Comparison of ENCODE assay signal across 8 cellular contexts in genomic region chr1:93681095-93681548, GRCh38. TPM values are rescaled to one million over a fixed set of nuclear protein-coding genes. Genes with fewer than 3 reads are reported as not detected.
DNase-seq lines count a peak whose midpoint lies in the region; ATAC-seq and TF ChIP-seq lines count a peak whose summit lies in the region.

No MANE protein-coding gene starts in this region.

- H3K36me3 ChIP-seq in SK-N-SH (replicated peaks in 1 of 2; ENCODE audit: control insufficient read depth in 1 of 2, insufficient read depth in 2 of 2, low read length in 1 of 2): peaks cover 7 to 14% of the 10 kb centered on the region in 2 experiments
- no peaks in the 10 kb centered on the region for H3K36me3 ChIP-seq in neural cell (ENCODE audit: insufficient read depth, low read length)

- H3K4me1 ChIP-seq in SK-N-SH (ENCODE audit: control insufficient read depth in 1 of 2, insufficient read depth in 2 of 2, low read depth in 1 of 2, low read length in 1 of 2): peaks cover 19 to 22% of the 10 kb centered on the region in 2 experiments; a peak in 3 of 4 replicates

- 0% methylated on average over 12 of the region's 42 CpGs for WGBS in SK-N-SH (ENCODE audit: low lambda C conversion rate)

- H4K20me1 ChIP-seq in SK-N-SH (ENCODE audit: insufficient read depth) (peaks cover 36% of the 10 kb centered on the region), neural cell (ENCODE audit: insufficient read depth) (no peaks in the 10 kb centered on the region)

- ATAC-seq in GM18870 (IDR thresholded peaks at IDR 0.05; ENCODE audit: unreplicated experiment) (peak; percentile 15), HG02642 (IDR thresholded peaks at IDR 0.05; ENCODE audit: poor library complexity, unreplicated experiment) (peak; percentile 43), esophagus mucosa (peak; percentile 44)

- H3K9me3 ChIP-seq in SK-N-SH: no peaks in the 10 kb centered on the region
- H3K9me3 ChIP-seq in neural cell (ENCODE audit: low read length): no peaks in the 10 kb centered on the region

- H3K79me2 ChIP-seq in SK-N-SH (ENCODE audit: insufficient read depth) (peaks cover 74% of the 10 kb centered on the region), neural cell (replicated peaks; ENCODE audit: insufficient read depth, low read length) (no peaks in the 10 kb centered on the region)

- H3K9ac ChIP-seq in SK-N-SH (peak overlapping the region; percentile 96), neural cell (ENCODE audit: low read length) (peak overlapping the region; percentile 41)

- POLR2A ChIA-PET in SK-N-SH (lab: Yijun Ruan, JAX): interaction anchor here (0.6 to 1.4 kb wide), 4 partner anchors 9 to 311 kb away, joined by 3 to 5 read pairs (median 3); no protein-coding TSS in a partner anchor

- H3K4me3 ChIP-seq in SK-N-SH (ENCODE audit: low read depth in 2 of 2, low read length in 1 of 2) (peak overlapping the region; percentile 75 to 86), neural cell (ENCODE audit: low read length) (peak overlapping the region; percentile 76)

- peaks cover 41% of the 10 kb centered on the region for H3F3A ChIP-seq in SK-N-SH (replicated peaks; ENCODE audit: insufficient read depth)
- H3F3A ChIP-seq in neural cell (ENCODE audit: insufficient read depth, low read length, poor library complexity, severe bottlenecking): no peaks in the 10 kb centered on the region

- CTCF ChIA-PET in SK-N-SH (lab: Yijun Ruan, JAX): interaction anchor here (0.6 to 7.1 kb wide), 19 partner anchors 11 to 244 kb away, joined by 3 to 61 read pairs (median 4); no protein-coding TSS in a partner anchor

- H3K27me3 ChIP-seq in SK-N-SH (ENCODE audit: insufficient read depth) (no peaks in the 10 kb centered on the region), neural cell (ENCODE audit: insufficient read depth, low read depth, low read length) (peaks cover 26% of the 10 kb centered on the region)

- TF ChIP-seq EP300 in SK-N-SH (IDR thresholded peaks at IDR 0.05; ENCODE audit: borderline replicate concordance in 1 of 2, low read depth in 1 of 2, low read length in 1 of 2): no peak
- TF ChIP-seq EP300 in neural cell (conservative IDR thresholded peaks at IDR 0.05; ENCODE audit: poor library complexity, severe bottlenecking): no peak

- no peak for TF ChIP-seq RAD21 in SK-N-SH (IDR thresholded peaks at IDR 0.05; ENCODE audit: low read length)
- no peak for TF ChIP-seq RAD21 in neural cell (conservative IDR thresholded peaks at IDR 0.05)

- no peak for TF ChIP-seq CTCF in SK-N-SH (IDR thresholded peaks at IDR 0.05)
- no peak for TF ChIP-seq CTCF in neural cell (IDR thresholded peaks at IDR 0.05; ENCODE audit: poor library complexity, severe bottlenecking)

- H3K4me2 ChIP-seq in SK-N-SH (peak overlapping the region; percentile 81), neural cell (ENCODE audit: low read length) (peak overlapping the region; percentile 30)

- H3K9me2 ChIP-seq in SK-N-SH (no peaks in the 10 kb centered on the region), neural cell (ENCODE audit: insufficient read depth, low read length) (no peaks in the 10 kb centered on the region)

- H2AFZ ChIP-seq in SK-N-SH (ENCODE audit: low read depth): no peak overlapping the region
- H2AFZ ChIP-seq in neural cell (ENCODE audit: low read depth, low read length): no peak overlapping the region

- H3K27ac ChIP-seq in SK-N-SH (ENCODE audit: low read depth in 2 of 2, low read length in 1 of 2) (peak overlapping the region; percentile 86 to 95), neural cell (ENCODE audit: low read length) (no peak overlapping the region)

- DNase-seq in SK-N-SH: peak; percentile 76
- no peak for DNase-seq in AG20443 (ENCODE audit: low spot score)
- DNase-seq in HCEC 1CT: no peak
- DNase-seq in activated CD4-positive, alpha-beta T cell treated with anti-CD3 and anti-CD28 coated beads for 1 hour: no peak

TF ChIP-seq in SK-N-SH, 30 proteins besides CTCF, POLR2A, EP300 and RAD21:
- TF ChIP-seq MAX (IDR thresholded peaks at IDR 0.05; ENCODE audit: low read depth): no peak
- no peak for TF ChIP-seq PBX3 (IDR thresholded peaks at IDR 0.05)
- TF ChIP-seq TEAD4 (IDR thresholded peaks at IDR 0.05; ENCODE audit: borderline replicate concordance, insufficient read depth): no peak
- no peak for TF ChIP-seq GABPA (IDR thresholded peaks at IDR 0.05; ENCODE audit: low read depth)
- TF ChIP-seq JUND (IDR thresholded peaks at IDR 0.05): no peak
- TF ChIP-seq FOSL2 (IDR thresholded peaks at IDR 0.05; ENCODE audit: borderline replicate concordance, low read depth): no peak
- TF ChIP-seq MEF2A (IDR thresholded peaks at IDR 0.05; ENCODE audit: borderline replicate concordance, low read depth): no peak
- TF ChIP-seq EZH2phosphoT487 (IDR thresholded peaks at IDR 0.05; ENCODE audit: borderline replicate concordance, low read depth): no peak
- TF ChIP-seq GATA2 (CRISPR knock-in tag; IDR thresholded peaks at IDR 0.05): no peak

TF ChIP-seq in neural cell, 6 proteins besides CTCF, POLR2A, EP300 and RAD21:
- TF ChIP-seq MXI1 (conservative IDR thresholded peaks at IDR 0.05; ENCODE audit: poor library complexity, severe bottlenecking) (peak; percentile 21), EZH2 (IDR thresholded peaks at IDR 0.05; ENCODE audit: borderline replicate concordance, insufficient read depth, low read length, poor library complexity, severe bottlenecking) (no peak)

RNA-seq across cellular contexts. Expression of gene BCAR3, which starts 0.5 kb away (rescaled TPM):
- 49.2 and 58.4 TPM in 2 replicates for polyA plus RNA-seq in SK-N-SH (2012; rRNA removed)
- 40.2 and 48.4 TPM in 2 replicates for polyA plus RNA-seq in SK-N-SH (2012; cell fraction: cytosol; rRNA removed)
- polyA plus RNA-seq in SK-N-SH (2012; cell fraction: nucleus; rRNA removed): 59.5 and 69.2 TPM in 2 replicates
- 5.7 TPM for total RNA-seq in esophagus mucosa
- 2.5 and 5.2 TPM in 2 replicates for polyA plus RNA-seq in neural cell
- polyA minus RNA-seq in neural cell: 2.7 and 3.7 TPM in 2 replicates
